ENCODE assay signal across 9 cellular contexts in the genomic region with DNA sequence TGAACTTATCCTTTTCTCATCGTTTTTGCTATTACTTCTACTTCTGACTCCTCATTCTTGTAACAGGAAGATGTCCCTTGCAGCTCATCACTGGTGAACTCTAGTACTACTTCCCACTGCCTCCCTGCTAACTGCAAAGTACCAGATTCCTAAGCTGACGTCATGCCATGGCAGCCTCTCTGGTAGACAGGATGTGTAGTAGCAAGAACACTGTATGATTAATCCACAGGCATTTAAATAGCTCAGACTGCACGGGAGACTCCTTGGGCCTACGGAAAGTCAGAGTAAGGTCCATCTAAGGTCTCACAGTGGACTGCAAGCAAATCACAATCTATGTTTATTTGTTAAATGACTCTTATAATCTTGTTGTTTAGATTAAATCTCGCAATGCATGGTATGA. TPM values are rescaled to one million over a fixed set of nuclear protein-coding genes. Genes with fewer than 3 reads are reported as not detected.
DNase-seq lines count a peak whose midpoint lies in the region; ATAC-seq and TF ChIP-seq lines count a peak whose summit lies in the region.
"Had no signal": no experiment of that assay in that cellular context is flagged by ENCODE, and none has a peak within 500 bp of the region (broad histone marks: within the 10 kb centered on the region; RNA-seq: fewer than 3 reads in every experiment).

No MANE protein-coding gene starts in this region.

- H3K9me3 ChIP-seq in SJSA1 (replicated peaks) (no peaks in the 10 kb centered on the region), trophoblast cell (ENCODE audit: insufficient read depth, low read depth, low read length) (no peaks in the 10 kb centered on the region)

- no peak overlapping the region for H3K18ac ChIP-seq in trophoblast cell (ENCODE audit: low read length)

- no peaks in the 10 kb centered on the region for H3K79me2 ChIP-seq in trophoblast cell (ENCODE audit: control insufficient read depth, insufficient read depth, low read length, poor library complexity)

- peaks cover 2% of the 10 kb centered on the region for H3K79me1 ChIP-seq in trophoblast cell (ENCODE audit: low read length)

- TF ChIP-seq CTCF in fibroblast of villous mesenchyme (IDR thresholded peaks at IDR 0.05; ENCODE audit: insufficient read depth, low read depth, low read length), result no peak

- H3K36me3 ChIP-seq in SJSA1 (no peaks in the 10 kb centered on the region), trophoblast cell (ENCODE audit: control insufficient read depth in 1 of 2, insufficient read depth in 2 of 2, low read length in 2 of 2) (no peaks in the 10 kb centered on the region)

- H2AFZ ChIP-seq in trophoblast cell (ENCODE audit: insufficient read depth, low read length, poor library complexity), result no peak overlapping the region

- H3K27ac ChIP-seq in SJSA1 (peak overlapping the region; percentile 34), trophoblast cell (ENCODE audit: low read depth, low read length) (no peak overlapping the region)

- no peak overlapping the region for H2BK5ac ChIP-seq in trophoblast cell (ENCODE audit: low read depth, low read length, poor library complexity)

- H3K4me1 ChIP-seq in SJSA1 (replicated peaks), result peaks cover 35% of the 10 kb centered on the region
- H3K4me1 ChIP-seq in trophoblast cell (ENCODE audit: control insufficient read depth in 1 of 2, insufficient read depth in 2 of 2, low read length in 2 of 2), result no peaks in the 10 kb centered on the region

- DNase-seq in EL, result peak; percentile 95
- peak; percentile 93 to 95 for DNase-seq in SJSA1 (ENCODE audit: low read depth in 1 of 2, low spot score in 2 of 2)
- DNase-seq in fibroblast of villous mesenchyme (ENCODE audit: low read depth), result peak; percentile 93
- DNase-seq in trophoblast cell, result peak; percentile 39 to 74
- DNase-seq in NCI-H2196 (lab: John Stamatoyannopoulos, UW; ENCODE audit: unreplicated experiment), result no peak
- no peak for DNase-seq in ecto neural progenitor cell (ENCODE audit: low spot score)
- no peak for DNase-seq in SKM-1 (lab: John Stamatoyannopoulos, UW; ENCODE audit: unreplicated experiment)
- DNase-seq: activated CD4-positive, alpha-beta memory T cell treated with anti-CD3 and anti-CD28 coated beads, Interleukin-2, amount 10 ng/mL, durations not matched to agents 7 days and 5 days had no signal

- no peak overlapping the region for H2BK120ac ChIP-seq in trophoblast cell (ENCODE audit: insufficient read depth, low read length, poor library complexity)

- no peak overlapping the region for H3K4me2 ChIP-seq in trophoblast cell (ENCODE audit: low read length)

- no peak overlapping the region for H4K8ac ChIP-seq in trophoblast cell (ENCODE audit: low read depth, low read length)

- H3K9ac ChIP-seq in trophoblast cell (ENCODE audit: low read length), result no peak overlapping the region

- no peak overlapping the region for H3K4ac ChIP-seq in trophoblast cell (ENCODE audit: low read depth, low read length)

- H2BK12ac ChIP-seq in trophoblast cell (ENCODE audit: low read length), result no peak overlapping the region

- no CpG with 5 or more reads among the region's 5 CpGs for WGBS in trophoblast cell (ENCODE audit: extremely low coverage, insufficient coverage, insufficient read length)

- H3K27me3 ChIP-seq in SJSA1 (replicated peaks) (no peaks in the 10 kb centered on the region), trophoblast cell (ENCODE audit: insufficient read depth, low read length) (no peaks in the 10 kb centered on the region)

- no peak overlapping the region for H4K12ac ChIP-seq in trophoblast cell (ENCODE audit: low read depth, low read length)

- H3K4me3 ChIP-seq in SJSA1, result no peak overlapping the region
- no peak overlapping the region for H3K4me3 ChIP-seq in fibroblast of villous mesenchyme (ENCODE audit: low read depth, low read length)
- H3K4me3 ChIP-seq in trophoblast cell (ENCODE audit: low read depth, low read length), result no peak overlapping the region

- no peak for ATAC-seq in HG03432 (IDR thresholded peaks at IDR 0.05; ENCODE audit: unreplicated experiment)

- no peak overlapping the region for H4K91ac ChIP-seq in trophoblast cell (ENCODE audit: low read depth, low read length)

- H3K14ac ChIP-seq in trophoblast cell (ENCODE audit: low read length), result no peak overlapping the region

- no peak overlapping the region for H3K23ac ChIP-seq in trophoblast cell (ENCODE audit: low read length)

- H2AK5ac ChIP-seq in trophoblast cell (ENCODE audit: low read length), result no peak overlapping the region

RNA-seq across cellular contexts. Expression of gene DNAI7, which starts 43.5 kb away (rescaled TPM):
- total RNA-seq in SJSA1 (2014; rRNA removed; shearing (Covaris generic)), result 0.88 and 1.2 TPM in 2 replicates
- under 0.01 TPM in 1 of 2 replicates, not detected in the other for total RNA-seq in fibroblast of villous mesenchyme
- 0.27 and 0.33 TPM in 2 replicates for polyA plus RNA-seq in trophoblast cell (2013)
- total RNA-seq: activated CD4-positive, alpha-beta memory T cell treated with anti-CD3 and anti-CD28 coated beads, Interleukin-2, amount 10 ng/mL, durations not matched to agents 7 days and 5 days had no signal

RNA-seq across cellular contexts. Expression of gene ETFRF1, which starts 43.6 kb away (rescaled TPM):
- total RNA-seq in SJSA1 (2014; rRNA removed; shearing (Covaris generic)), result 33.2 and 45.8 TPM in 2 replicates
- 17.4 and 27.2 TPM in 2 replicates for total RNA-seq in fibroblast of villous mesenchyme
- polyA plus RNA-seq in trophoblast cell (2013), result 10.8 and 12.0 TPM in 2 replicates

Comparison
In these comparisons a context has a peak if more than half of its experiments do, and no peak if none do; other contexts are left out.
1. DNase-seq: peak in EL (single experiment), SJSA1 (2 of 2), fibroblast of villous mesenchyme (single experiment) and trophoblast cell (2 of 2); none in NCI-H2196 (single experiment), ecto neural progenitor cell (single experiment) and SKM-1 (single experiment).